15 cellular contexts compared by ENCODE assay signal in genomic region chr11:76654980-76655379, GRCh38. TPM values are rescaled to one million over a fixed set of nuclear protein-coding genes. Genes with fewer than 3 reads are reported as not detected.
A peak's percentile ranks its signal among the peaks of the same experiment; 100 is the strongest.
DNase-seq lines count a peak whose midpoint lies in the region; ATAC-seq, FAIRE-seq and TF ChIP-seq lines count a peak whose summit lies in the region.
"Had no signal": no experiment of that assay in that cellular context is flagged by ENCODE, and none has a peak within 500 bp of the region (broad histone marks: within the 10 kb centered on the region; RNA-seq: fewer than 3 reads in every experiment).

No MANE protein-coding gene starts in this region.

- TF ChIP-seq POLR2A in H54 (IDR thresholded peaks at IDR 0.05; ENCODE audit: low read depth, low read length): no peak

- 0 out of 2 replicates have a peak, but pooled peaks cover 6% of the 10 kb centered on the region for H3K9me3 ChIP-seq in NT2/D1 (ENCODE audit: insufficient read depth, low read length)
- H3K9me3 ChIP-seq in duodenal mucosa (ENCODE audit: control insufficient read depth in 1 of 2, low read length in 2 of 2): no peaks in the 10 kb centered on the region

- no peak for FAIRE-seq in H54 (lab: Jason Lieb, UNC)
- FAIRE-seq: keratinocyte had no signal

- H3K9ac ChIP-seq in NT2/D1 (ENCODE audit: insufficient read length, low read depth): peak overlapping the region; percentile 21
- H3K9ac ChIP-seq in duodenal mucosa (ENCODE audit: low read depth in 1 of 2, low read length in 2 of 2): no peak overlapping the region

- H3K4me3 ChIP-seq in NT2/D1 (ENCODE audit: insufficient read length, low read depth) (no peak overlapping the region), duodenal mucosa (ENCODE audit: low read depth in 1 of 2, low read length in 2 of 2) (no peak overlapping the region)

- H3K36me3 ChIP-seq in NT2/D1 (ENCODE audit: insufficient read depth, insufficient read length, low read length) (peaks cover 16% of the 10 kb centered on the region), duodenal mucosa (ENCODE audit: control insufficient read depth in 1 of 2, insufficient read depth in 2 of 2, low read length in 2 of 2) (peaks cover 0 to 4% of the 10 kb centered on the region in 2 donors)

- ATAC-seq in stimulated activated naive CD8-positive, alpha-beta T cell treated with anti-CD3 and anti-CD28 coated beads, Interleukin-15, Interleukin-2, amounts not matched to agents 100 U/mL and 50 U/mL, for 24 hours: no peak
- ATAC-seq in HG03460 (IDR thresholded peaks at IDR 0.05; ENCODE audit: unreplicated experiment) (no peak), GM19467 (IDR thresholded peaks at IDR 0.05; ENCODE audit: unreplicated experiment) (no peak)
- ATAC-seq: foreskin keratinocyte had no signal

- DNase-seq in NT2/D1 (ENCODE audit: low read depth, low spot score) (no peak), mesenteric fat pad (ENCODE audit: low spot score) (peak; percentile 88), H54 (ENCODE audit: insufficient read length, low spot score) (no peak)
- DNase-seq in stimulated activated naive CD8-positive, alpha-beta T cell treated with anti-CD3 and anti-CD28 coated beads, Interleukin-15, Interleukin-2, amounts not matched to agents 100 U/mL and 50 U/mL, for 24 hours: peak; percentile 2
- no peak for DNase-seq in stimulated activated naive CD4-positive, alpha-beta T cell treated with Interleukin-2 at 50 U/mL for 16 hours (lab: John Stamatoyannopoulos, UW)
- DNase-seq: activated naive CD4-positive, alpha-beta T cell treated with anti-CD3 and anti-CD28 coated beads, Interleukin-2, amount 50 U/mL, for 16 hours; AML-193; DMS 273 treated with DMSO at 0.1 percent for 48 hours; foreskin keratinocyte; NCI-H187 treated with DMSO at 0.1 percent for 48 hours; NCI-H82 had no signal

- H3K27ac ChIP-seq in duodenal mucosa (ENCODE audit: low read depth, low read length): peak overlapping the region; percentile 25
- H3K27ac ChIP-seq: foreskin keratinocyte had no signal

- H3K4me1 ChIP-seq in NT2/D1 (ENCODE audit: insufficient read depth, insufficient read length) (peaks cover 5% of the 10 kb centered on the region), duodenal mucosa (ENCODE audit: control insufficient read depth in 1 of 2, insufficient read depth in 2 of 2, low read length in 2 of 2) (peaks cover 11 to 23% of the 10 kb centered on the region in 2 donors)
- H3K4me1 ChIP-seq: foreskin keratinocyte had no signal

- H3K27me3 ChIP-seq in NT2/D1 (ENCODE audit: insufficient read depth, insufficient read length): no peaks in the 10 kb centered on the region
- H3K27me3 ChIP-seq in duodenal mucosa (ENCODE audit: control insufficient read depth in 1 of 2, insufficient read depth in 2 of 2, low read length in 2 of 2): no peaks in the 10 kb centered on the region

RNA-seq across cellular contexts. Expression of gene LRRC32, which starts 15.6 kb away (rescaled TPM):
- total RNA-seq in mesenteric fat pad: 136 TPM
- total RNA-seq: foreskin keratinocyte had no signal

Comparison
In these comparisons a context has a peak if more than half of its experiments do, and no peak if none do; other contexts are left out.
1. DNase-seq: peak in mesenteric fat pad (single experiment) and stimulated activated naive CD8-positive, alpha-beta T cell treated with anti-CD3 and anti-CD28 coated beads, Interleukin-15, Interleukin-2, amounts not matched to agents 100 U/mL and 50 U/mL, for 24 hours (single experiment); none in NT2/D1 (single experiment), stimulated activated naive CD4-positive, alpha-beta T cell treated with Interleukin-2 at 50 U/mL for 16 hours (single experiment) and H54 (single experiment).